ENCODE assay signal across 9 cellular contexts in genomic region chr2:42792583-42793313, GRCh38. TPM values are rescaled to one million over a fixed set of nuclear protein-coding genes. Genes with fewer than 3 reads are reported as not detected.
A peak's percentile ranks its signal among the peaks of the same experiment; 100 is the strongest.
DNase-seq lines count a peak whose midpoint lies in the region; ATAC-seq and TF ChIP-seq lines count a peak whose summit lies in the region.
"Had no signal": no experiment of that assay in that cellular context is flagged by ENCODE, and none has a peak within 500 bp of the region (broad histone marks: within the 10 kb centered on the region; RNA-seq: fewer than 3 reads in every experiment).

TSS of gene HAAO (minus strand) at chr2:42792583. CDS start at chr2:42792536, 47 bp downstream.

- in situ Hi-C loops in HAP-1 (cut with MboI; ENCODE audit: low sequenced_read_pairs), result no loop called here

- WGBS in heart left ventricle, 4 donors, result 1 to 3% (median 2%) methylated on average over 47 to 73 of the region's 73 CpGs

- intact Hi-C loops in heart left ventricle (cut with DNase I), result loop anchor here in 1 of 10 donors (5.0 kb wide), 1 partner anchor 295 kb away; no protein-coding TSS in a partner anchor

- H3K4me3 ChIP-seq in GM12875 (ENCODE audit: low read depth, low read length) (peak within 1 kb of the TSS; percentile 62), HAP-1 (peak within 1 kb of the TSS; percentile 58), heart left ventricle (peak within 1 kb of the TSS; percentile 47 to 81 (median 60)), parathyroid adenoma (ENCODE audit: low read depth, low read length) (peak within 1 kb of the TSS; percentile 13)

- H3K4me1 ChIP-seq in HAP-1, result peaks cover 21% of the 10 kb centered on the region
- peaks cover 0 to 44% (median 16%) of the 10 kb centered on the region in 12 donors for H3K4me1 ChIP-seq in heart left ventricle
- H3K4me1 ChIP-seq in parathyroid adenoma, result no peaks in the 10 kb centered on the region

- TF ChIP-seq CTCF in GM12875 (IDR thresholded peaks at IDR 0.05; ENCODE audit: borderline replicate concordance, insufficient read depth, low read depth, low read length), result 0 out of 2 replicates have a peak, but pooled peaks have one; percentile 31
- peak in 8 of 12 donors; percentile 5 to 41 (median 18) for TF ChIP-seq CTCF in heart left ventricle (IDR thresholded peaks at IDR 0.05)
- TF ChIP-seq CTCF in parathyroid adenoma (IDR thresholded peaks at IDR 0.05), result no peak

- TF ChIP-seq POLR2A in heart left ventricle (IDR thresholded peaks at IDR 0.05), result peak in 1 of 2 donors; percentile 20

- H3K36me3 ChIP-seq in HAP-1 (replicated peaks) (peaks cover 5% of the 10 kb centered on the region), heart left ventricle (no peaks in the 10 kb centered on the region), parathyroid adenoma (ENCODE audit: control insufficient read depth, insufficient read depth, low read length) (no peaks in the 10 kb centered on the region)

- CTCF ChIA-PET in activated CD8-positive, alpha-beta T cell treated with anti-CD3 and anti-CD28 coated beads, Interleukin-2, amount 10 ng/mL, durations not matched to agents 7 days and 5 days (lab: Charles Lee), result no interaction called here

- peaks cover 44% of the 10 kb centered on the region for H3K27me3 Mint-ChIP-seq in activated CD8-positive, alpha-beta T cell treated with anti-CD3 and anti-CD28 coated beads, Interleukin-2, amount 10 ng/mL, durations not matched to agents 7 days and 5 days (ENCODE audit: low read depth)

- peak within 1 kb of the TSS; percentile 68 for H2AFZ ChIP-seq in parathyroid adenoma

- no peaks in the 10 kb centered on the region for H3K9me3 Mint-ChIP-seq in activated CD8-positive, alpha-beta T cell treated with anti-CD3 and anti-CD28 coated beads, Interleukin-2, amount 10 ng/mL, durations not matched to agents 7 days and 5 days (ENCODE audit: insufficient read depth)

- DNase-seq in HAP-1 (ENCODE audit: low spot score in 2 of 2) (peak; percentile 58 to 79), heart left ventricle (peak; percentile 57 to 83 (median 65)), NCI-H2029 (lab: John Stamatoyannopoulos, UW) (no peak), NCI-H774 (lab: John Stamatoyannopoulos, UW) (no peak)
- DNase-seq in activated CD8-positive, alpha-beta T cell treated with anti-CD3 and anti-CD28 coated beads, Interleukin-2, amount 10 ng/mL, durations not matched to agents 7 days and 5 days, result no peak

- peak within 1 kb of the TSS; percentile 54 for H3K4me3 Mint-ChIP-seq in activated CD8-positive, alpha-beta T cell treated with anti-CD3 and anti-CD28 coated beads, Interleukin-2, amount 10 ng/mL, durations not matched to agents 7 days and 5 days

- peak within 1 kb of the TSS; percentile 47 for H3K4me2 ChIP-seq in parathyroid adenoma (ENCODE audit: low read length)

- no peak within 1 kb of the TSS for H3K27ac Mint-ChIP-seq in activated CD8-positive, alpha-beta T cell treated with anti-CD3 and anti-CD28 coated beads, Interleukin-2, amount 10 ng/mL, durations not matched to agents 7 days and 5 days

- peaks cover 32% of the 10 kb centered on the region for H3K4me1 Mint-ChIP-seq in activated CD8-positive, alpha-beta T cell treated with anti-CD3 and anti-CD28 coated beads, Interleukin-2, amount 10 ng/mL, durations not matched to agents 7 days and 5 days (ENCODE audit: low read depth)

- H3K9ac ChIP-seq in parathyroid adenoma, result no peak within 1 kb of the TSS

- no peaks in the 10 kb centered on the region for H3K79me2 ChIP-seq in parathyroid adenoma

- H3K27ac ChIP-seq in heart left ventricle (peak within 1 kb of the TSS; percentile 69 to 97 (median 84)), parathyroid adenoma (peak within 1 kb of the TSS; percentile 6)
- H3K27ac ChIP-seq: VCaP had no signal

- H3K9me3 ChIP-seq in HAP-1 (no peaks in the 10 kb centered on the region), heart left ventricle (no peaks in the 10 kb centered on the region), parathyroid adenoma (ENCODE audit: control insufficient read depth, low read length) (no peaks in the 10 kb centered on the region)

- H3K36me3 Mint-ChIP-seq in activated CD8-positive, alpha-beta T cell treated with anti-CD3 and anti-CD28 coated beads, Interleukin-2, amount 10 ng/mL, durations not matched to agents 7 days and 5 days (ENCODE audit: low read depth), result no peaks in the 10 kb centered on the region

- H3K27me3 ChIP-seq in HAP-1 (ENCODE audit: low read depth) (no peaks in the 10 kb centered on the region), heart left ventricle (peaks cover 0 to 6% (median 0%) of the 10 kb centered on the region in 9 donors), parathyroid adenoma (ENCODE audit: control insufficient read depth, insufficient read depth, low read length) (no peaks in the 10 kb centered on the region)

- POLR2A ChIA-PET in activated CD8-positive, alpha-beta T cell treated with anti-CD3 and anti-CD28 coated beads, Interleukin-2, amount 10 ng/mL, durations not matched to agents 7 days and 5 days (lab: Charles Lee), result interaction anchor here (2.8 kb wide), 1 partner anchor 18 kb away, joined by 10 read pairs; no protein-coding TSS in a partner anchor

- ATAC-seq in activated CD8-positive, alpha-beta T cell treated with anti-CD3 and anti-CD28 coated beads, Interleukin-2, amount 10 ng/mL, durations not matched to agents 7 days and 5 days, result peak; percentile 64
- peak in 3 of 4 donors; percentile 33 to 61 (median 39) for ATAC-seq in heart left ventricle
- no peak for ATAC-seq in HG03521 (IDR thresholded peaks at IDR 0.05; ENCODE audit: unreplicated experiment)

RNA-seq across cellular contexts. Expression of gene HAAO, which starts in this region (rescaled TPM):
- total RNA-seq in activated CD8-positive, alpha-beta T cell treated with anti-CD3 and anti-CD28 coated beads, Interleukin-2, amount 10 ng/mL, durations not matched to agents 7 days and 5 days, result under 1 TPM; 0.37 to 0.40 TPM
- 10 to 100 TPM in 1 of 9 donors, 1 to 10 TPM in 8; 1.3 to 10.6 (median 2.2) TPM for total RNA-seq in heart left ventricle
- polyA plus RNA-seq in heart left ventricle, result 1 to 10 TPM; 1.3 to 2.4 TPM

Comparison
In these comparisons a context has a peak if more than half of its experiments do, and no peak if none do; other contexts are left out.
1. Peak in ATAC-seq in activated CD8-positive, alpha-beta T cell treated with anti-CD3 and anti-CD28 coated beads, Interleukin-2, amount 10 ng/mL, durations not matched to agents 7 days and 5 days; RNA of the gene not detected or under 1 TPM.
2. DNase-seq: peak in HAP-1 (2 of 2) and heart left ventricle (5 of 5); none in activated CD8-positive, alpha-beta T cell treated with anti-CD3 and anti-CD28 coated beads, Interleukin-2, amount 10 ng/mL, durations not matched to agents 7 days and 5 days (single experiment), NCI-H2029 (single experiment) and NCI-H774 (single experiment).
3. Peak in every context shown above with its lines, with median percentiles within 50 percentile points of each other: H3K4me3 ChIP-seq.